Comparison of ENCODE assay signal across 12 cellular contexts in genomic region chr13:113291129-113291528, GRCh38.
"Had no signal": no experiment of that assay in that cellular context is flagged by ENCODE, and none has a peak within 500 bp of the region (broad histone marks: within the 10 kb centered on the region; RNA-seq: fewer than 3 reads in every experiment).

No MANE protein-coding gene starts in this region.

- DNase-seq: activated CD4-positive, alpha-beta T cell treated with anti-CD3 and anti-CD28 coated beads, Interleukin-2, amount 50 U/mL, for 1 hour; activated naive CD4-positive, alpha-beta T cell treated with anti-CD3 and anti-CD28 coated beads for 36 hours; caudate nucleus; cortex of kidney; effector CD8-positive, alpha-beta T cell; kidney; left ventricle myocardium superior; mesenchymal stem cell; stimulated activated naive CD4-positive, alpha-beta T cell had no signal

- ATAC-seq: gastroesophageal sphincter, left ventricle myocardium superior, right cardiac atrium had no signal

- H3K9me3 Mint-ChIP-seq: activated naive CD4-positive, alpha-beta T cell treated with anti-CD3 and anti-CD28 coated beads for 36 hours; T-helper 1 cell treated with Interleukin-12 subunit alpha and Interleukin-12 subunit beta and Interleukin-4 antibody, amounts not matched to agents 30 μg/mL and 1 μg/mL, for 36 hours had no signal

- H3K27ac Mint-ChIP-seq: activated naive CD4-positive, alpha-beta T cell treated with anti-CD3 and anti-CD28 coated beads for 36 hours; T-helper 1 cell treated with Interleukin-12 subunit alpha and Interleukin-12 subunit beta and Interleukin-4 antibody, amounts not matched to agents 30 μg/mL and 1 μg/mL, for 36 hours had no signal
